ENCODE assay signal across 13 cellular contexts in the genomic region with DNA sequence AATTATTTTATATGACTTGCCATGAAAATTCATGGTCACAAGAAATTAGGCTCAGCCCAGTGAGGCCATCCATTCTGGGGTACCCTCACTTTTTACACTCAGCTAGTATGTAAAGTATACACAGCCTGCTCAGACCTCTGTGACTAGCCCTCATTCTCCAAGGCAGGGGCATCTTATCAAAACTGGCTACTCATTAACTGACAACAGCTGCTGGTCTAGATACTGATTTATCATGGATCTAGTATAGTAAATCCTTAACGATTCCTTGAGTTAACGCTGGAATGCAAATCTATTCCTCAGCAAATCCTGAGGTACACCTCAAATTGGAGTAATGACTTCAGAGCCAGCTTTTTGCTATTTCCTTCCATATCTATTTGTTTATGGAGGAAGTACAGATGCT.
"Had no signal": no experiment of that assay in that cellular context is flagged by ENCODE, and none has a peak within 500 bp of the region (broad histone marks: within the 10 kb centered on the region; RNA-seq: fewer than 3 reads in every experiment).

No MANE protein-coding gene starts in this region.

- ATAC-seq: left lobe of liver; naive thymus-derived CD4-positive, alpha-beta T cell; stimulated activated naive B cell treated with anti-CD40 and anti-IgM and Interleukin-4, amounts not matched to agents 10 μg/mL and 1 μg/mL and 100 μg/mL, for 72 hours had no signal

- H3K4me3 Mint-ChIP-seq: dendritic cell treated with granulocyte-macrophage colony-stimulating factor and Interleukin-4, amounts not matched to agents 40 ng/mL and 50 ng/mL, for 4 days; naive thymus-derived CD4-positive, alpha-beta T cell; stimulated activated naive B cell treated with anti-CD40 and anti-IgM and Interleukin-4, amounts not matched to agents 10 μg/mL and 1 μg/mL and 100 μg/mL, for 72 hours; T-helper 2 cell treated with Interferon-gamma antibody and Interleukin-4, amounts not matched to agents 5 μg/mL and 100 μg/mL, for 36 hours had no signal

- H3K27ac Mint-ChIP-seq: dendritic cell treated with granulocyte-macrophage colony-stimulating factor and Interleukin-4, amounts not matched to agents 40 ng/mL and 50 ng/mL, for 4 days; naive thymus-derived CD4-positive, alpha-beta T cell; stimulated activated naive B cell treated with anti-CD40 and anti-IgM and Interleukin-4, amounts not matched to agents 10 μg/mL and 1 μg/mL and 100 μg/mL, for 72 hours; T-helper 2 cell treated with Interferon-gamma antibody and Interleukin-4, amounts not matched to agents 5 μg/mL and 100 μg/mL, for 36 hours had no signal

- H3K4me1 Mint-ChIP-seq: naive thymus-derived CD4-positive, alpha-beta T cell; stimulated activated naive B cell treated with anti-CD40 and anti-IgM and Interleukin-4, amounts not matched to agents 10 μg/mL and 1 μg/mL and 100 μg/mL, for 72 hours had no signal

- H3K9me3 Mint-ChIP-seq: T-helper 2 cell treated with Interferon-gamma antibody and Interleukin-4, amounts not matched to agents 5 μg/mL and 100 μg/mL, for 36 hours had no signal

- DNase-seq: activated CD4-positive, alpha-beta T cell treated with anti-CD3 and anti-CD28 coated beads, Interleukin-2, amount 50 U/mL, for 1 hour; activated naive CD4-positive, alpha-beta T cell treated with anti-CD3 and anti-CD28 coated beads, Interleukin-2, amount 50 U/mL, for 16 hours; effector memory CD4-positive, alpha-beta T cell; head of caudate nucleus; naive thymus-derived CD4-positive, alpha-beta T cell; stimulated activated CD4-positive, alpha-beta T cell treated with anti-CD3 and anti-CD28 coated beads, Interleukin-15, amount 100 ng/mL, for 24 hours; stimulated activated CD4-positive, alpha-beta T cell treated with anti-CD3 and anti-CD28 coated beads, Interleukin-4, amount 100 ng/mL, for 1 hour; stimulated activated naive B cell treated with anti-CD40 and anti-IgM and Interleukin-4, amounts not matched to agents 10 μg/mL and 1 μg/mL and 100 μg/mL, for 72 hours; thyroid gland; uterus had no signal

- H3K36me3 Mint-ChIP-seq: naive thymus-derived CD4-positive, alpha-beta T cell; stimulated activated naive B cell treated with anti-CD40 and anti-IgM and Interleukin-4, amounts not matched to agents 10 μg/mL and 1 μg/mL and 100 μg/mL, for 72 hours had no signal

- H3K27me3 Mint-ChIP-seq: dendritic cell treated with granulocyte-macrophage colony-stimulating factor and Interleukin-4, amounts not matched to agents 40 ng/mL and 50 ng/mL, for 4 days; stimulated activated naive B cell treated with anti-CD40 and anti-IgM and Interleukin-4, amounts not matched to agents 10 μg/mL and 1 μg/mL and 100 μg/mL, for 72 hours had no signal
